8 cellular contexts compared by ENCODE assay signal in the genomic region with DNA sequence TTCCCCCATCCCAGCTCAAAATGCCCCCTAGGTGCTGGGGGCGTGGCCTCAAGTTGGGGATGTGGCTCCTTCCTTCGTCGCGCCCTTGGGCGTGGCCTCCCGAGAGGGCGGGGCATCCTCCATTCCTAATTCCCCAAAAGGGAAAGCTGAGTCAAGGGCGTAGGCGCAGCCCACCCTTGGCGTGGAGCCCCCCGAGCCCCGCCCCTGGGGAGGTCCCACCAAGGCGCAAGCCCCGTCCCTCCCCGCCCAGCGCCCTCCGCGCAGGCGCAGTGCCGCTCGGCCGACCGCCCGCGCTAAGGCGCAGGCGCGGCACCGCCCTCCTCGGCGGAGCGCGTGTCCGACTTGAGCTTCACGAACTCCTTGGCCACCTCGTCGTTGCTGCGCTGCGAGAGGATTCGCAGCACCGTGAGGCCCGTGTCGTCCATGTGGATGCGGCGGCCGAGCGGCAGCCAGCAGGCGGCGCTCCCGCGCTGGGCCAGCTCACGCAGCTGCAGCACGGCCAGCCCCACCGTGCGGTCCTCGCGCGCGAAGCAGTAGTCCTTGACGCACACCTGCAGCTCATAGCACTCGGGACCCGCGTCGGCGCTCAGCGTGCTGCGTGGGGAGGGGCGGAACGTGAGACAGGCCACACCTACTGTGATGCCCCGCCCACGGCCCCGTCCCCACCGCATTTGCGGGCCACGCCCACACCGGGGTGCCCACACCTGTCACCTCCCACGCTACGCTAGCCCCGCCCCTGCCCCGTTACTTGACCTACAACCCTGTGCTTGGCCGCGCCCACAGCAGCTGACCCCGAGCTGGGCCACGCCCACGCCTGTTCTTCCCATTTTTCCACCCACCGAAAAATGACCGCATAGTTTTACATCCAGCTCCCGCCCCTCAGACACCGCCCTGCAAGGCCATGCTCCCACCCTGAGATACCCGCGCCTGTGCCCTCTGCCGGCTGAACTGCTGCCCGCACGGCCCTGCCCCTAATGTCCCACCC. TPM values are rescaled to one million over a fixed set of nuclear protein-coding genes. Genes with fewer than 3 reads are reported as not detected.
DNase-seq lines count a peak whose midpoint lies in the region; ATAC-seq and TF ChIP-seq lines count a peak whose summit lies in the region.

No MANE protein-coding gene starts in this region.

- in situ Hi-C loops in GM13976 (cut with MboI; ENCODE audit: low sequenced_read_pairs, unreplicated experiment): no loop called here

- TF ChIP-seq CTCF in GM13976 (IDR thresholded peaks at IDR 0.05; ENCODE audit: borderline replicate concordance, control extremely low read depth, extremely low read depth, insufficient read depth, missing control alignments): peak; percentile 53

- peak; percentile 97 for DNase-seq in GM13976 (ENCODE audit: low spot score)
- DNase-seq in NCI-H2029 treated with DMSO at 0.1 percent for 48 hours (lab: John Stamatoyannopoulos, UW): peak; percentile 47
- peak; percentile 55 to 64 for DNase-seq in activated CD4-positive, alpha-beta T cell treated with anti-CD3 and anti-CD28 coated beads, Interleukin-2, amount 50 U/mL, for 24 hours (ENCODE audit: low read depth in 1 of 2, low spot score in 1 of 2)
- peak; percentile 95 for DNase-seq in ecto neural progenitor cell (ENCODE audit: low spot score)
- peak; percentile 66 to 75 for DNase-seq in lung microvascular endothelial cell (ENCODE audit: low read depth in 2 of 2)
- peak; percentile 48 for DNase-seq in stimulated activated CD8-positive, alpha-beta memory T cell treated with anti-CD3 and anti-CD28 coated beads, Interleukin-12 subunit alpha, Interleukin-12 subunit beta, amount 100 ng/mL, for 1 hour (ENCODE audit: low read depth)
- DNase-seq in NCI-H510A (lab: John Stamatoyannopoulos, UW): no peak

- peak; percentile 66 for ATAC-seq in HG02943 (IDR thresholded peaks at IDR 0.05; ENCODE audit: low read depth, unreplicated experiment)

RNA-seq across cellular contexts. Expression of a gene that starts 50.6 kb away (rescaled TPM):
- 44.0 and 49.7 TPM in 2 replicates for total RNA-seq in lung microvascular endothelial cell
